10 cellular contexts compared by ENCODE assay signal in the genomic region with DNA sequence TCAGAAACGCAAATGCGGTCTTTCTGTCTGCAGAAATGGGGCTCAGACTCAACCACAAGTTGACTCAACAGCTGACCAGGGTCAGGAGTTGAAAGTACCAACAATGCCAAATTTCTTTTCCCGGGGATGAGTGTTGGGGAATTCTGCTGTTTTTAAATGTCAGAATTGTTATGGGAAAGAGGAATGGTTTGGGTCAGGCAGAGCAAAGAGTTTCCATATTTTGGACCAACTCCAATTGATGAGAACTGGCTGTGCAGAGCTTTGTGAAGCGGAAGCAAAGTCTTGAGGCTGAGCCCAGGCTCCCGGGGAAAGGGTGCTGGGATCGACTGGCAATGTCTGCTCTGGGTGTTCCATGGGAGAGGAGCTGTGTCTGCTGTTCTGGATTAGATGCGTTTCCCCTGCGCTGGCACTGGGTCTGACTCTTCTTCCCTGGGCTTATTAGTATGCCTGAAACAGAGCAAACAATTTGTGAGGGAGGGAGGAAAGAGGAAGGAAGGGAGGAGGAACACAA. TPM values are rescaled to one million over a fixed set of nuclear protein-coding genes. Genes with fewer than 3 reads are reported as not detected.
DNase-seq lines count a peak whose midpoint lies in the region; ATAC-seq and TF ChIP-seq lines count a peak whose summit lies in the region.
"Had no signal": no experiment of that assay in that cellular context is flagged by ENCODE, and none has a peak within 500 bp of the region (broad histone marks: within the 10 kb centered on the region; RNA-seq: fewer than 3 reads in every experiment).

No MANE protein-coding gene starts in this region.

- no peak for TF ChIP-seq POLR2A in ovary (IDR thresholded peaks at IDR 0.05)

- H3K4me1 ChIP-seq in SJSA1 (replicated peaks) = peaks cover 28% of the 10 kb centered on the region
- peaks cover 9% of the 10 kb centered on the region for H3K4me1 ChIP-seq in ovary (ENCODE audit: insufficient read depth)

- peak; percentile 89 for DNase-seq in ELR (ENCODE audit: low read depth)
- peak; percentile 64 to 65 for DNase-seq in SJSA1 (ENCODE audit: low read depth in 1 of 2, low spot score in 2 of 2)
- DNase-seq in fibroblast of villous mesenchyme (ENCODE audit: low read depth) = peak; percentile 98
- peak; percentile 72 to 82 (median 77) for DNase-seq in ovary
- no peak for DNase-seq in DMS153 treated with DMSO at 0.1 percent for 48 hours (lab: John Stamatoyannopoulos, UW; ENCODE audit: unreplicated experiment)
- DNase-seq in effector CD8-positive, alpha-beta T cell (lab: John Stamatoyannopoulos, UW) = no peak
- DNase-seq in GM19240 (ENCODE audit: insufficient read length, low spot score) = no peak
- DNase-seq: stimulated activated CD4-positive, alpha-beta T cell treated with anti-CD3 and anti-CD28 coated beads, Interleukin-2, amount 100 ng/mL, for 24 hours had no signal

- no peak for ATAC-seq in HG03342 (IDR thresholded peaks at IDR 0.05; ENCODE audit: unreplicated experiment)
- ATAC-seq: activated T-helper 17 cell treated with anti-CD3 and anti-CD28 coated beads, Interleukin-2, amount 50 U/mL, for 72 hours had no signal

- H3K4me3 ChIP-seq in SJSA1 (no peak overlapping the region), fibroblast of villous mesenchyme (ENCODE audit: low read depth, low read length) (no peak overlapping the region), ovary (no peak overlapping the region)

- H3K27ac ChIP-seq in SJSA1 (no peak overlapping the region), ovary (peak overlapping the region in 1 of 2 donors; percentile 47)

- H3K36me3 ChIP-seq in SJSA1 (no peaks in the 10 kb centered on the region), ovary (no peaks in the 10 kb centered on the region)

- H3K27me3 ChIP-seq in SJSA1 (replicated peaks) = no peaks in the 10 kb centered on the region
- no peaks in the 10 kb centered on the region for H3K27me3 ChIP-seq in ovary

- no peak for TF ChIP-seq EP300 in ovary (IDR thresholded peaks at IDR 0.05)

- TF ChIP-seq CTCF in fibroblast of villous mesenchyme (IDR thresholded peaks at IDR 0.05; ENCODE audit: insufficient read depth, low read depth, low read length) (no peak), ovary (IDR thresholded peaks at IDR 0.05) (no peak)

- H3K9me3 ChIP-seq in SJSA1 (replicated peaks) (no peaks in the 10 kb centered on the region), ovary (no peaks in the 10 kb centered on the region)

- 12 to 17% (median 12%) methylated on average over 8 of the region's 8 CpGs for WGBS in ovary, 3 donors

- intact Hi-C loops in ovary (cut with DNase I) = no loop called here

RNA-seq across cellular contexts. Expression of a gene that starts 36.2 kb away (rescaled TPM):
- total RNA-seq in SJSA1 (2014; rRNA removed; shearing (Covaris generic)) = 18.8 and 27.4 TPM in 2 replicates
- total RNA-seq in fibroblast of villous mesenchyme (14.7 and 18.4 TPM in 2 replicates), ovary (10 to 100 TPM; 60.9 to 93.7 (median 78.2) TPM)
- 100 to 1,000 TPM in 1 of 2 donors, 10 to 100 TPM in 1; 87.4 to 118 TPM for polyA plus RNA-seq in ovary

RNA-seq across cellular contexts. Expression of a gene that starts 57.4 kb away (rescaled TPM):
- 510 and 668 TPM in 2 replicates for total RNA-seq in SJSA1 (2014; rRNA removed; shearing (Covaris generic))
- total RNA-seq in fibroblast of villous mesenchyme (1,420 and 1,714 TPM in 2 replicates), ovary (100 to 1,000 TPM; 128 to 452 (median 348) TPM)
- polyA plus RNA-seq in ovary = 100 to 1,000 TPM; 196 to 530 TPM

Comparison
In these comparisons a context has a peak if more than half of its experiments do, and no peak if none do; other contexts are left out.
1. DNase-seq: peak in ELR (single experiment), SJSA1 (2 of 2), fibroblast of villous mesenchyme (single experiment) and ovary (5 of 5); none in DMS153 treated with DMSO at 0.1 percent for 48 hours (single experiment), effector CD8-positive, alpha-beta T cell (single experiment) and GM19240 (single experiment).